22 cellular contexts compared by ENCODE assay signal in the genomic region with DNA sequence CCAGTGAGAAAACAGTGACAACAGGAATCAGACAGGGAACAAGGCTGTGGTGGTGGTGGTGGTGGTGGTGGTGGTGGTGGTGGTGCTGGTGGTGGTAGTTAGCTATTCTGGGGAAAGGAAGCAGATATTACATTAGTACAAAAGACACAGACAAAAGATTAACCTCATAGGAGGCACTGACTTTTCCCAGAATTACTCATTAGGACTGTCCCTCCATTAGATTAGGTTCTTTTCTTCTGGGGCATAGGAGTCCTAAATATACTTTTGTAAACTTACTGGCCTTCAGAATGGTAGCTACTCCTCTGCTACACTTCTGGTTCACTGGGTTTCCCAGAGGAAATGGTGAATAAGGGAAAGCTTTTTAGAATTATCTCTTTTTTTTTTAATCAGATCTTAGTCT.
DNase-seq lines count a peak whose midpoint lies in the region; ATAC-seq and TF ChIP-seq lines count a peak whose summit lies in the region.
"Had no signal": no experiment of that assay in that cellular context is flagged by ENCODE, and none has a peak within 500 bp of the region (broad histone marks: within the 10 kb centered on the region; RNA-seq: fewer than 3 reads in every experiment).

No MANE protein-coding gene starts in this region.

- DNase-seq in nephron progenitor cell: no peak
- no peak for DNase-seq in activated naive CD8-positive, alpha-beta T cell treated with anti-CD3 and anti-CD28 coated beads for 36 hours
- DNase-seq in uterus: no peak
- DNase-seq in KBM-7: no peak
- DNase-seq: colonic mucosa; COR-L47; hypothalamus; mammary epithelial cell; NCI-H1436; NCI-H2171; ovary; Peyer's patch; SK-N-SH; stimulated activated CD4-positive, alpha-beta T cell treated with anti-CD3 and anti-CD28 coated beads, Interleukin-2, amount 100 ng/mL, for 24 hours; T1000; upper lobe of right lung had no signal

- no peaks in the 10 kb centered on the region for H3K9me3 Mint-ChIP-seq in nephron progenitor cell
- no peaks in the 10 kb centered on the region for H3K9me3 Mint-ChIP-seq in activated naive CD8-positive, alpha-beta T cell treated with anti-CD3 and anti-CD28 coated beads for 36 hours
- H3K9me3 Mint-ChIP-seq: activated T-helper 1 cell treated with anti-CD3 and anti-CD28 coated beads, Interleukin-12 subunit alpha, Interleukin-12 subunit beta, Interleukin-2, Interleukin-4 antibody, amounts not matched to agents 30 ng/mL and 10 ng/mL and 1 ng/mL, durations not matched to agents 14 hours and 24 hours and 36 hours; brain had no signal

- TF ChIP-seq POLR2A in uterus (IDR thresholded peaks at IDR 0.05): no peak

- H3K27ac ChIP-seq in uterus: no peak overlapping the region
- H3K27ac ChIP-seq: colonic mucosa, ovary, Peyer's patch, upper lobe of right lung had no signal

- no peak overlapping the region for H3K4me3 Mint-ChIP-seq in nephron progenitor cell
- no peak overlapping the region for H3K4me3 Mint-ChIP-seq in activated naive CD8-positive, alpha-beta T cell treated with anti-CD3 and anti-CD28 coated beads for 36 hours
- H3K4me3 Mint-ChIP-seq: activated T-helper 1 cell treated with anti-CD3 and anti-CD28 coated beads, Interleukin-12 subunit alpha, Interleukin-12 subunit beta, Interleukin-2, Interleukin-4 antibody, amounts not matched to agents 30 ng/mL and 10 ng/mL and 1 ng/mL, durations not matched to agents 14 hours and 24 hours and 36 hours; brain had no signal

- peak overlapping the region; percentile 7 for H3K27ac Mint-ChIP-seq in nephron progenitor cell
- H3K27ac Mint-ChIP-seq in activated naive CD8-positive, alpha-beta T cell treated with anti-CD3 and anti-CD28 coated beads for 36 hours: no peak overlapping the region
- H3K27ac Mint-ChIP-seq: activated T-helper 1 cell treated with anti-CD3 and anti-CD28 coated beads, Interleukin-12 subunit alpha, Interleukin-12 subunit beta, Interleukin-2, Interleukin-4 antibody, amounts not matched to agents 30 ng/mL and 10 ng/mL and 1 ng/mL, durations not matched to agents 14 hours and 24 hours and 36 hours; brain had no signal

- no peaks in the 10 kb centered on the region for H3K9me3 ChIP-seq in uterus
- H3K9me3 ChIP-seq: colonic mucosa, ovary, Peyer's patch, SK-N-SH, upper lobe of right lung had no signal

- intact Hi-C loops in uterus (cut with DNase I; ENCODE audit: low total_unique reads): no loop called here

- H3K4me1 ChIP-seq in uterus: no peaks in the 10 kb centered on the region
- H3K4me1 ChIP-seq: colonic mucosa, Peyer's patch, upper lobe of right lung had no signal

- in situ Hi-C loops in KBM-7 (cut with MboI; ENCODE audit: low pct_unique_long_range_greater_than_20kb, low sequenced_read_pairs): no loop called here

- H3K36me3 Mint-ChIP-seq in nephron progenitor cell (ENCODE audit: low read depth): no peaks in the 10 kb centered on the region
- H3K36me3 Mint-ChIP-seq in activated naive CD8-positive, alpha-beta T cell treated with anti-CD3 and anti-CD28 coated beads for 36 hours: no peaks in the 10 kb centered on the region
- H3K36me3 Mint-ChIP-seq: brain had no signal

- no peaks in the 10 kb centered on the region for H3K4me1 Mint-ChIP-seq in nephron progenitor cell
- H3K4me1 Mint-ChIP-seq in activated naive CD8-positive, alpha-beta T cell treated with anti-CD3 and anti-CD28 coated beads for 36 hours: no peaks in the 10 kb centered on the region
- H3K4me1 Mint-ChIP-seq: brain had no signal

- peaks cover 4% of the 10 kb centered on the region for H3K27me3 Mint-ChIP-seq in nephron progenitor cell (ENCODE audit: low read depth, poor library complexity)
- H3K27me3 Mint-ChIP-seq in activated naive CD8-positive, alpha-beta T cell treated with anti-CD3 and anti-CD28 coated beads for 36 hours: no peaks in the 10 kb centered on the region

- ATAC-seq in GM18870 (IDR thresholded peaks at IDR 0.05; ENCODE audit: unreplicated experiment) (peak; percentile 91), HG02642 (IDR thresholded peaks at IDR 0.05; ENCODE audit: poor library complexity, unreplicated experiment) (peak; percentile 71), HG03095 (IDR thresholded peaks at IDR 0.05; ENCODE audit: unreplicated experiment) (peak; percentile 63)
- ATAC-seq: activated CD4-positive, CD25-positive, alpha-beta regulatory T cell treated with anti-CD3 and anti-CD28 coated beads, Interleukin-2, amount 50 U/mL, for 24 hours; upper lobe of right lung had no signal

- H3K36me3 ChIP-seq in uterus: no peaks in the 10 kb centered on the region
- H3K36me3 ChIP-seq: colonic mucosa, ovary, Peyer's patch, upper lobe of right lung had no signal

- no peaks in the 10 kb centered on the region for H3K27me3 ChIP-seq in uterus
- H3K27me3 ChIP-seq: colonic mucosa, ovary, Peyer's patch, upper lobe of right lung had no signal

- TF ChIP-seq CTCF in nephron progenitor cell (IDR thresholded peaks at IDR 0.05): no peak
- no peak for TF ChIP-seq CTCF in uterus (IDR thresholded peaks at IDR 0.05)

- H3K4me3 ChIP-seq in uterus: no peak overlapping the region
- H3K4me3 ChIP-seq: colonic mucosa, ovary, Peyer's patch, upper lobe of right lung had no signal
